19 cellular contexts compared by ENCODE assay signal in genomic region chr6:30841644-30842504, GRCh38. TPM values are rescaled to one million over a fixed set of nuclear protein-coding genes. Genes with fewer than 3 reads are reported as not detected.
DNase-seq lines count a peak whose midpoint lies in the region; ATAC-seq, FAIRE-seq and TF ChIP-seq lines count a peak whose summit lies in the region.
"Had no signal": no experiment of that assay in that cellular context is flagged by ENCODE, and none has a peak within 500 bp of the region (broad histone marks: within the 10 kb centered on the region; RNA-seq: fewer than 3 reads in every experiment).

No MANE protein-coding gene starts in this region.

- H3K14ac ChIP-seq in IMR-90 (replicated peaks; ENCODE audit: low read depth, low read length) = no peak overlapping the region

- peak overlapping the region; percentile 2; the same call in 1 of the 2 replicates for H2AK5ac ChIP-seq in IMR-90 (ENCODE audit: low read depth, low read length)

- no TSS peak for BruUV-seq in IMR-90 (replicated peaks; lab: Mats Ljungman, UMichigan)

- 20% methylated on average over 1 of the region's 6 CpGs; no CpG with 5 or more reads in 1 of the 2 experiments for WGBS in IMR-90 (ENCODE audit: extremely low coverage in 2 of 2, insufficient read length in 1 of 2), 2 experiments
- WGBS in small intestine, 3 donors = 63 to 68% (median 67%) methylated on average over 6 of the region's 6 CpGs

- POLR2A ChIA-PET in IMR-90 (lab: Charles Lee; ENCODE audit: unreplicated experiment) = no interaction called here

- H3K27me3 ChIP-seq in IMR-90 (ENCODE audit: control insufficient read depth, insufficient read depth, low read length) (no peaks in the 10 kb centered on the region), small intestine (ENCODE audit: control insufficient read depth in 2 of 2, insufficient read depth in 2 of 2, low read length in 2 of 2) (no peaks in the 10 kb centered on the region)
- H3K27me3 ChIP-seq: foreskin keratinocyte had no signal

- H3K4me3 ChIP-seq in IMR-90 (ENCODE audit: insufficient read depth, low read depth, low read length) (no peak overlapping the region), small intestine (ENCODE audit: low read depth in 1 of 2, low read length in 2 of 2) (no peak overlapping the region)

- peak overlapping the region; percentile 51; the same call in 1 of the 2 replicates for H4K91ac ChIP-seq in IMR-90 (ENCODE audit: insufficient read depth, low read depth, low read length)

- H3K4me3 Mint-ChIP-seq in immature natural killer cell = peak overlapping the region; percentile 64 to 95 (median 86)
- H3K4me3 Mint-ChIP-seq in stimulated activated naive B cell treated with anti-CD40 and anti-IgM and Interleukin-4, amounts not matched to agents 10 μg/mL and 1 μg/mL and 100 μg/mL, for 72 hours = no peak overlapping the region
- H3K4me3 Mint-ChIP-seq: HFFc6 had no signal

- H2AFZ ChIP-seq in IMR-90 (replicated peaks; ENCODE audit: low read length, poor library complexity) = no peak overlapping the region

- H3K36me3 ChIP-seq in IMR-90 (ENCODE audit: control insufficient read depth, insufficient read depth, low read length) = no peaks in the 10 kb centered on the region
- no peaks in the 10 kb centered on the region for H3K36me3 ChIP-seq in small intestine (ENCODE audit: control insufficient read depth in 2 of 2, insufficient read depth in 2 of 2, low read length in 2 of 2)

- in situ Hi-C loops in IMR-90 (cut with MboI; ENCODE audit: low sequenced_read_pairs) = no loop called here

- peaks cover 2 to 6% (median 4%) of the 10 kb centered on the region in 3 donors for H3K27me3 Mint-ChIP-seq in immature natural killer cell (ENCODE audit: low read depth in 3 of 3)
- peaks cover 3 to 10% of the 10 kb centered on the region in 2 donors for H3K27me3 Mint-ChIP-seq in stimulated activated naive B cell treated with anti-CD40 and anti-IgM and Interleukin-4, amounts not matched to agents 10 μg/mL and 1 μg/mL and 100 μg/mL, for 72 hours

- dilution Hi-C loops in IMR-90 (cut with HindIII; ENCODE audit: low sequenced_read_pairs, unreplicated experiment) = no loop called here

- H4K8ac ChIP-seq in IMR-90 (ENCODE audit: low read depth in 2 of 2, low read length in 2 of 2) = 0 out of 4 replicates have a peak overlapping the region, but pooled peaks of 1 of the 2 experiments have one; percentile 8

- no peak overlapping the region for H3K23ac ChIP-seq in IMR-90 (ENCODE audit: low read depth, low read length)

- CTCF ChIA-PET in IMR-90 (lab: Yijun Ruan, JAX) = interaction anchor here (1.1 kb wide), 1 partner anchor 19 kb away, joined by 3 read pairs; no protein-coding TSS in a partner anchor

- no peak for TF ChIP-seq CTCF in IMR-90 (conservative IDR thresholded peaks at IDR 0.05; ENCODE audit: low read depth, low read length)

- 0 out of 3 replicates have a peak overlapping the region, but pooled peaks have one; percentile 2 for H2BK15ac ChIP-seq in IMR-90 (ENCODE audit: low read depth, low read length)

- peak overlapping the region; percentile 81 to 95 (median 90) for H3K27ac Mint-ChIP-seq in immature natural killer cell
- peak overlapping the region; percentile 47 for H3K27ac Mint-ChIP-seq in stimulated activated naive B cell treated with anti-CD40 and anti-IgM and Interleukin-4, amounts not matched to agents 10 μg/mL and 1 μg/mL and 100 μg/mL, for 72 hours
- H3K27ac Mint-ChIP-seq: HFFc6 had no signal

- no peak overlapping the region for H2AK9ac ChIP-seq in IMR-90 (replicated peaks; ENCODE audit: low read depth, low read length, poor library complexity)

- no peak overlapping the region for H3K56ac ChIP-seq in IMR-90 (ENCODE audit: extremely low read depth, insufficient read depth, low read length)

- intact Hi-C loops in IMR-90 (cut with micrococcal nuclease) = no loop called here

- no peaks in the 10 kb centered on the region for H3K36me3 Mint-ChIP-seq in immature natural killer cell
- H3K36me3 Mint-ChIP-seq in stimulated activated naive B cell treated with anti-CD40 and anti-IgM and Interleukin-4, amounts not matched to agents 10 μg/mL and 1 μg/mL and 100 μg/mL, for 72 hours = no peaks in the 10 kb centered on the region

- H3K9me3 ChIP-seq in IMR-90 (ENCODE audit: control insufficient read depth, insufficient read depth, low read length) (no peaks in the 10 kb centered on the region), small intestine (ENCODE audit: control insufficient read depth, low read depth) (no peaks in the 10 kb centered on the region)

- no peaks in the 10 kb centered on the region for H3K9me3 Mint-ChIP-seq in immature natural killer cell
- H3K9me3 Mint-ChIP-seq in stimulated activated naive B cell treated with anti-CD40 and anti-IgM and Interleukin-4, amounts not matched to agents 10 μg/mL and 1 μg/mL and 100 μg/mL, for 72 hours = no peaks in the 10 kb centered on the region
- H3K9me3 Mint-ChIP-seq: HFFc6 had no signal

- H3K4me1 ChIP-seq in IMR-90 (ENCODE audit: control insufficient read depth, insufficient read depth, low read length) = peaks cover 14% of the 10 kb centered on the region
- H3K4me1 ChIP-seq in small intestine (ENCODE audit: control insufficient read depth in 2 of 2, insufficient read depth in 1 of 2, low read depth in 1 of 2, low read length in 1 of 2) = no peaks in the 10 kb centered on the region

- H4K20me1 ChIP-seq in IMR-90 (ENCODE audit: insufficient read depth, low read length) = no peaks in the 10 kb centered on the region

- no peak overlapping the region for H3K9ac ChIP-seq in IMR-90 (ENCODE audit: low read depth, low read length)

- DNase-seq in IMR-90 (peak; percentile 62), amniotic epithelial cell (ENCODE audit: low read depth) (peak; percentile 100), immature natural killer cell (peak; percentile 67 to 71 (median 68)), amniotic stem cell (lab: John Stamatoyannopoulos, UW) (no peak), SW 1271 (lab: John Stamatoyannopoulos, UW) (no peak), small intestine (no peak)
- no peak for DNase-seq in stimulated activated naive B cell treated with anti-CD40 and anti-IgM and Interleukin-4, amounts not matched to agents 10 μg/mL and 1 μg/mL and 100 μg/mL, for 72 hours
- DNase-seq: activated gamma-delta T cell treated with Interleukin-2 at 50 U/mL for 16 hours; effector CD4-positive, alpha-beta T cell; EL; foreskin keratinocyte; HFFc6; NCI-H1694; NCI-H510A treated with DMSO at 0.1 percent for 48 hours; occipital lobe had no signal

- FAIRE-seq in small intestine (lab: Jason Lieb, UNC) = no peak
- FAIRE-seq: GM12891 had no signal

- TF ChIP-seq RAD21 in IMR-90 (IDR thresholded peaks at IDR 0.05; ENCODE audit: low read length) = no peak

- no peak overlapping the region; the same call in 1 of the 2 replicates for H4K5ac ChIP-seq in IMR-90 (ENCODE audit: low read depth, low read length)

- H3K4me2 ChIP-seq in IMR-90 (ENCODE audit: low read depth, low read length) = no peak overlapping the region

- no peak for TF ChIP-seq POLR2A in IMR-90 (IDR thresholded peaks at IDR 0.05; ENCODE audit: low read depth, low read length)

- no peak overlapping the region; the same call in 1 of the 2 replicates for H2BK20ac ChIP-seq in IMR-90 (ENCODE audit: low read depth, low read length)

- H2BK5ac ChIP-seq in IMR-90 (ENCODE audit: low read depth, low read length, poor library complexity, severe bottlenecking) = no peak overlapping the region

- peak overlapping the region; percentile 27; the same call in 1 of the 2 replicates for H3K4ac ChIP-seq in IMR-90 (ENCODE audit: low read depth, low read length)

- no peaks in the 10 kb centered on the region for H3K79me1 ChIP-seq in IMR-90 (ENCODE audit: low read depth in 1 of 2, low read length in 2 of 2)

- H3K9me1 ChIP-seq in IMR-90 (ENCODE audit: insufficient read depth, low read length) = peaks cover 4% of the 10 kb centered on the region; the same call in 1 of the 2 replicates

- H2BK120ac ChIP-seq in IMR-90 (ENCODE audit: low read depth, low read length) = peak overlapping the region; percentile 54; the same call in 1 of the 2 replicates

- no peak overlapping the region; the same call in 1 of the 2 replicates for H3K18ac ChIP-seq in IMR-90 (ENCODE audit: low read depth, low read length)

- ATAC-seq in IMR-90 (ENCODE audit: low read depth) (peak; percentile 12; the same call in 1 of the 2 replicates), HG03175 (IDR thresholded peaks at IDR 0.05; ENCODE audit: unreplicated experiment) (no peak)
- peak in 1 of 2 donors; percentile 45 for ATAC-seq in stimulated activated naive B cell treated with anti-CD40 and anti-IgM and Interleukin-4, amounts not matched to agents 10 μg/mL and 1 μg/mL and 100 μg/mL, for 72 hours (replicated peaks)
- ATAC-seq: foreskin keratinocyte had no signal

- H3K4me1 Mint-ChIP-seq in immature natural killer cell = peaks cover 33 to 48% of the 10 kb centered on the region in 2 donors
- H3K4me1 Mint-ChIP-seq in stimulated activated naive B cell treated with anti-CD40 and anti-IgM and Interleukin-4, amounts not matched to agents 10 μg/mL and 1 μg/mL and 100 μg/mL, for 72 hours = peaks cover 5 to 29% of the 10 kb centered on the region in 2 donors

- H3K27ac ChIP-seq in IMR-90 (ENCODE audit: insufficient read depth, low read length) (peak overlapping the region; percentile 14; the same call in 1 of the 2 replicates), small intestine (ENCODE audit: low read depth in 1 of 2, low read length in 1 of 2) (no peak overlapping the region)
- H3K27ac ChIP-seq: C4-2B, foreskin keratinocyte, VCaP had no signal

TF ChIP-seq in IMR-90, 13 proteins besides CTCF, POLR2A, EP300 and RAD21:
- TF ChIP-seq BHLHE40 (IDR thresholded peaks at IDR 0.05; ENCODE audit: low read depth, low read length) (peak; percentile 43; the same call in 1 of the 2 replicates), USF2 (IDR thresholded peaks at IDR 0.05; ENCODE audit: low read depth, low read length) (no peak)
TF ChIP-seq in IMR-90: peak in this region for 1.

RNA-seq across cellular contexts. Expression of gene DDR1, which starts 42.4 kb away (rescaled TPM):
- total RNA-seq in IMR-90 (2012; rRNA removed) = 5.6 and 6.7 TPM in 2 replicates
- polyA plus RNA-seq in IMR-90 (2012; rRNA removed) (17.8 and 19.6 TPM in 2 replicates), immature natural killer cell (1 to 10 TPM in 1 of 3 donors, under 1 TPM in 1, not detected in 1; 0.41 to 1.1 TPM), small intestine (10 to 100 TPM; 45.7 to 73.4 (median 59.5) TPM)
- polyA plus RNA-seq in IMR-90 (2012; cell fraction: cytosol; rRNA removed) = 15.6 and 26.4 TPM in 2 replicates
- polyA plus RNA-seq in IMR-90 (2012; cell fraction: nucleus; rRNA removed; ENCODE audit: low replicate concordance) = 56.9 and 61.7 TPM in 2 replicates

Comparison
In these comparisons a context has a peak if more than half of its experiments do, and no peak if none do; other contexts are left out.
1. DNase-seq: peak in IMR-90 (single experiment), amniotic epithelial cell (single experiment) and immature natural killer cell (3 of 3); none in stimulated activated naive B cell treated with anti-CD40 and anti-IgM and Interleukin-4, amounts not matched to agents 10 μg/mL and 1 μg/mL and 100 μg/mL, for 72 hours (single experiment), amniotic stem cell (single experiment), SW 1271 (0 of 2) and small intestine (single experiment).
2. H3K4me3 Mint-ChIP-seq: peak in immature natural killer cell (5 of 5); none in stimulated activated naive B cell treated with anti-CD40 and anti-IgM and Interleukin-4, amounts not matched to agents 10 μg/mL and 1 μg/mL and 100 μg/mL, for 72 hours (0 of 2).
3. RNA of gene DDR1, which starts 42.4 kb away (polyA plus RNA-seq): 45.7 to 73.4 TPM in small intestine and 15.6 to 61.7 TPM in IMR-90; 0.41 to 1.1 TPM in immature natural killer cell; every median in the first group is over 4 times any median in the second.